36 cellular contexts compared by ENCODE assay signal in the genomic region with DNA sequence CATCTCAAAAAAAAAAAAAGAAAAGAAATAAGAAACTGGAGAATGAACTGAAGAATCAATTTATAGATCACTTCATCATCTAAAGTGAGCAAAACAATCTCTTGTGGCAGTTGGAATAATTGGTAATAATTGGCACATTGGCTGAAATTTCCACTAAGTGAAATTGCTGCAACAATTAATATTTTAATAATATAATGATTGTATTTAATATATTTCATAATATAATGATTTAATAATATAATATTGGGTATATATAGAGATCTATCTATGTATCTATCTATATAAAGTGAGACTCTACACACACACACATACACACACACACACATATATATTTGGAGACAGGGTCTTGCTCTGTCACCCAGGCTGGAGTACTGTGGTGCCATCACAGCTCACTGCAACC.
"Had no signal": no experiment of that assay in that cellular context is flagged by ENCODE, and none has a peak within 500 bp of the region (broad histone marks: within the 10 kb centered on the region; RNA-seq: fewer than 3 reads in every experiment).

No MANE protein-coding gene starts in this region.

- H3K36me3 ChIP-seq: adrenal gland, brain microvascular endothelial cell, breast epithelium had no signal

- H3K4me1 Mint-ChIP-seq: activated CD4-positive, alpha-beta memory T cell treated with anti-CD3 and anti-CD28 coated beads, Interleukin-2, amount 10 ng/mL, durations not matched to agents 7 days and 5 days; activated CD4-positive, alpha-beta T cell treated with anti-CD3 and anti-CD28 coated beads for 36 hours; activated CD4-positive, alpha-beta T cell treated with anti-CD3 and anti-CD28 coated beads, Interleukin-2, amount 10 ng/mL, durations not matched to agents 7 days and 5 days; activated CD8-positive, alpha-beta memory T cell treated with anti-CD3 and anti-CD28 coated beads, Interleukin-2, amount 10 ng/mL, durations not matched to agents 7 days and 5 days; activated naive CD8-positive, alpha-beta T cell treated with anti-CD3 and anti-CD28 coated beads for 36 hours had no signal

- H3K36me3 Mint-ChIP-seq: activated CD8-positive, alpha-beta memory T cell treated with anti-CD3 and anti-CD28 coated beads, Interleukin-2, amount 10 ng/mL, durations not matched to agents 7 days and 5 days; activated naive CD4-positive, alpha-beta T cell treated with anti-CD3 and anti-CD28 coated beads, Interleukin-2, amount 50 U/mL, for 72 hours; activated naive CD8-positive, alpha-beta T cell treated with anti-CD3 and anti-CD28 coated beads for 36 hours had no signal

- H3K27ac ChIP-seq: adrenal gland, body of pancreas, brain microvascular endothelial cell, breast epithelium, VCaP had no signal

- H3K4me3 ChIP-seq: adrenal gland, body of pancreas, breast epithelium had no signal

- H3K27ac Mint-ChIP-seq: activated CD4-positive, alpha-beta memory T cell treated with anti-CD3 and anti-CD28 coated beads, Interleukin-2, amount 10 ng/mL, durations not matched to agents 7 days and 5 days; activated CD4-positive, alpha-beta T cell treated with anti-CD3 and anti-CD28 coated beads for 36 hours; activated CD4-positive, alpha-beta T cell treated with anti-CD3 and anti-CD28 coated beads, Interleukin-2, amount 10 ng/mL, durations not matched to agents 7 days and 5 days; activated CD8-positive, alpha-beta memory T cell treated with anti-CD3 and anti-CD28 coated beads, Interleukin-2, amount 10 ng/mL, durations not matched to agents 7 days and 5 days; activated CD8-positive, alpha-beta T cell treated with anti-CD3 and anti-CD28 coated beads, Interleukin-2, amount 10 ng/mL, durations not matched to agents 7 days and 5 days; activated naive CD4-positive, alpha-beta T cell treated with anti-CD3 and anti-CD28 coated beads for 36 hours; activated naive CD4-positive, alpha-beta T cell treated with anti-CD3 and anti-CD28 coated beads, Interleukin-2, amount 50 U/mL, for 72 hours; activated naive CD8-positive, alpha-beta T cell treated with anti-CD3 and anti-CD28 coated beads for 36 hours; activated T-cell treated with anti-CD3 and anti-CD28 coated beads, Interleukin-2, amount 50 U/mL, for 24 hours; T-helper 1 cell treated with Interleukin-12 subunit alpha and Interleukin-12 subunit beta and Interleukin-4 antibody, amounts not matched to agents 30 μg/mL and 1 μg/mL, for 36 hours; T-helper 2 cell treated with Interferon-gamma antibody and Interleukin-4, amounts not matched to agents 5 μg/mL and 100 μg/mL, for 36 hours had no signal

- H3K9me3 Mint-ChIP-seq: activated CD4-positive, alpha-beta memory T cell treated with anti-CD3 and anti-CD28 coated beads, Interleukin-2, amount 10 ng/mL, durations not matched to agents 7 days and 5 days; activated naive CD4-positive, alpha-beta T cell treated with anti-CD3 and anti-CD28 coated beads for 36 hours; activated naive CD8-positive, alpha-beta T cell treated with anti-CD3 and anti-CD28 coated beads for 36 hours; activated T-cell treated with anti-CD3 and anti-CD28 coated beads, Interleukin-2, amount 50 U/mL, for 24 hours; T-helper 1 cell treated with Interleukin-12 subunit alpha and Interleukin-12 subunit beta and Interleukin-4 antibody, amounts not matched to agents 30 μg/mL and 1 μg/mL, for 36 hours had no signal

- H3K27me3 ChIP-seq: adrenal gland, body of pancreas, brain microvascular endothelial cell, breast epithelium had no signal

- ATAC-seq: activated CD4-positive, alpha-beta T cell treated with anti-CD3 and anti-CD28 coated beads for 36 hours; activated CD4-positive, CD25-positive, alpha-beta regulatory T cell treated with anti-CD3 and anti-CD28 coated beads, Interleukin-2, amount 50 U/mL, for 24 hours; activated CD8-positive, alpha-beta memory T cell treated with anti-CD3 and anti-CD28 coated beads, Interleukin-2, amount 10 ng/mL, durations not matched to agents 7 days and 5 days; activated CD8-positive, alpha-beta T cell treated with anti-CD3 and anti-CD28 coated beads, Interleukin-2, amount 10 ng/mL, durations not matched to agents 7 days and 5 days; activated naive CD4-positive, alpha-beta T cell treated with anti-CD3 and anti-CD28 coated beads, Interleukin-2, amount 50 U/mL, for 72 hours; body of pancreas had no signal

- H3K9me3 ChIP-seq: adrenal gland, body of pancreas, breast epithelium had no signal

- DNase-seq: activated CD4-positive, alpha-beta memory T cell treated with anti-CD3 and anti-CD28 coated beads, Interleukin-2, amount 10 ng/mL, durations not matched to agents 7 days and 5 days; activated CD4-positive, alpha-beta T cell treated with anti-CD3 and anti-CD28 coated beads for 1 hour; activated CD4-positive, alpha-beta T cell treated with anti-CD3 and anti-CD28 coated beads for 36 hours; activated CD4-positive, alpha-beta T cell treated with anti-CD3 and anti-CD28 coated beads for 48 hours; activated CD4-positive, alpha-beta T cell treated with anti-CD3 and anti-CD28 coated beads, Interleukin-2, amount 10 ng/mL, durations not matched to agents 7 days and 5 days; activated CD4-positive, alpha-beta T cell treated with anti-CD3 and anti-CD28 coated beads, Interleukin-2, amount 50 U/mL, for 48 hours; activated CD4-positive, CD25-positive, alpha-beta regulatory T cell; activated CD8-positive, alpha-beta memory T cell treated with anti-CD3 and anti-CD28 coated beads for 24 hours; activated CD8-positive, alpha-beta memory T cell treated with anti-CD3 and anti-CD28 coated beads, Interleukin-2, amount 10 ng/mL, durations not matched to agents 7 days and 5 days; activated CD8-positive, alpha-beta memory T cell treated with anti-CD3 and anti-CD28 coated beads, Interleukin-2, amount 50 U/mL, for 48 hours; activated CD8-positive, alpha-beta T cell treated with anti-CD3 and anti-CD28 coated beads, Interleukin-2, amount 10 ng/mL, durations not matched to agents 7 days and 5 days; activated effector memory CD4-positive, alpha-beta T cell treated with anti-CD3 and anti-CD28 coated beads, Interleukin-2, amount 50 U/mL, for 16 hours; activated gamma-delta T cell treated with Interleukin-2 at 50 U/mL for 16 hours; activated naive CD4-positive, alpha-beta T cell; activated naive CD4-positive, alpha-beta T cell treated with anti-CD3 and anti-CD28 coated beads for 36 hours; activated naive CD4-positive, alpha-beta T cell treated with anti-CD3 and anti-CD28 coated beads, Interleukin-2, amount 50 U/mL, for 16 hours; activated naive CD8-positive, alpha-beta T cell treated with anti-CD3 and anti-CD28 coated beads for 36 hours; activated T-cell treated with anti-CD3 and anti-CD28 coated beads, Interleukin-2, amount 50 U/mL, for 24 hours; activated T-cell treated with anti-CD3 and anti-CD28 coated beads, Interleukin-2, amount 50 U/mL, for 48 hours; adrenal gland; amniotic stem cell; aorta; body of pancreas; brain microvascular endothelial cell; central memory CD4-positive, alpha-beta T cell; T-helper 1 cell; T-helper 2 cell; T-helper 9 cell had no signal

- FAIRE-seq: astrocyte, TTC549 had no signal

- H3K27me3 Mint-ChIP-seq: activated CD4-positive, alpha-beta memory T cell treated with anti-CD3 and anti-CD28 coated beads, Interleukin-2, amount 10 ng/mL, durations not matched to agents 7 days and 5 days; activated CD4-positive, alpha-beta T cell treated with anti-CD3 and anti-CD28 coated beads for 36 hours; activated CD4-positive, alpha-beta T cell treated with anti-CD3 and anti-CD28 coated beads, Interleukin-2, amount 10 ng/mL, durations not matched to agents 7 days and 5 days; activated CD8-positive, alpha-beta memory T cell treated with anti-CD3 and anti-CD28 coated beads, Interleukin-2, amount 10 ng/mL, durations not matched to agents 7 days and 5 days; activated naive CD8-positive, alpha-beta T cell treated with anti-CD3 and anti-CD28 coated beads for 36 hours; activated T-cell treated with anti-CD3 and anti-CD28 coated beads, Interleukin-2, amount 50 U/mL, for 24 hours had no signal

- H3K4me1 ChIP-seq: adrenal gland, body of pancreas, breast epithelium had no signal

- H3K4me3 Mint-ChIP-seq: activated CD4-positive, alpha-beta memory T cell treated with anti-CD3 and anti-CD28 coated beads, Interleukin-2, amount 10 ng/mL, durations not matched to agents 7 days and 5 days; activated CD4-positive, alpha-beta T cell treated with anti-CD3 and anti-CD28 coated beads for 36 hours; activated CD4-positive, alpha-beta T cell treated with anti-CD3 and anti-CD28 coated beads, Interleukin-2, amount 10 ng/mL, durations not matched to agents 7 days and 5 days; activated CD8-positive, alpha-beta memory T cell treated with anti-CD3 and anti-CD28 coated beads, Interleukin-2, amount 10 ng/mL, durations not matched to agents 7 days and 5 days; activated CD8-positive, alpha-beta T cell treated with anti-CD3 and anti-CD28 coated beads, Interleukin-2, amount 10 ng/mL, durations not matched to agents 7 days and 5 days; activated naive CD4-positive, alpha-beta T cell treated with anti-CD3 and anti-CD28 coated beads for 36 hours; activated naive CD8-positive, alpha-beta T cell treated with anti-CD3 and anti-CD28 coated beads for 36 hours; activated T-cell treated with anti-CD3 and anti-CD28 coated beads, Interleukin-2, amount 50 U/mL, for 24 hours; T-helper 1 cell treated with Interleukin-12 subunit alpha and Interleukin-12 subunit beta and Interleukin-4 antibody, amounts not matched to agents 30 μg/mL and 1 μg/mL, for 36 hours; T-helper 2 cell treated with Interferon-gamma antibody and Interleukin-4, amounts not matched to agents 5 μg/mL and 100 μg/mL, for 36 hours had no signal
